30 cellular contexts compared by ENCODE assay signal in genomic region chr6:155384343-155384742, GRCh38.
"Had no signal": no experiment of that assay in that cellular context is flagged by ENCODE, and none has a peak within 500 bp of the region (broad histone marks: within the 10 kb centered on the region; RNA-seq: fewer than 3 reads in every experiment).

No MANE protein-coding gene starts in this region.

- H3K9me3 ChIP-seq: adrenal gland, body of pancreas, colonic mucosa, esophagus squamous epithelium, gastroesophageal sphincter had no signal

- H3K27me3 ChIP-seq: adrenal gland, body of pancreas, breast epithelium, cardiac muscle cell, colonic mucosa, esophagus squamous epithelium, gastroesophageal sphincter had no signal

- H3K36me3 Mint-ChIP-seq: activated naive CD4-positive, alpha-beta T cell treated with anti-CD3 and anti-CD28 coated beads, Interleukin-2, amount 50 U/mL, for 24 hours; activated naive CD8-positive, alpha-beta T cell treated with anti-CD3 and anti-CD28 coated beads for 36 hours had no signal

- H3K4me3 ChIP-seq: adrenal gland, body of pancreas, breast epithelium, cardiac muscle cell, colonic mucosa, esophagus squamous epithelium, gastroesophageal sphincter had no signal

- H3K27ac Mint-ChIP-seq: activated CD4-positive, alpha-beta memory T cell treated with anti-CD3 and anti-CD28 coated beads, Interleukin-2, amount 10 ng/mL, durations not matched to agents 7 days and 5 days; activated CD4-positive, alpha-beta T cell treated with anti-CD3 and anti-CD28 coated beads for 36 hours; activated CD4-positive, alpha-beta T cell treated with anti-CD3 and anti-CD28 coated beads, Interleukin-2, amount 10 ng/mL, durations not matched to agents 7 days and 5 days; activated naive CD4-positive, alpha-beta T cell treated with anti-CD3 and anti-CD28 coated beads, Interleukin-2, amount 50 U/mL, for 24 hours; activated naive CD8-positive, alpha-beta T cell treated with anti-CD3 and anti-CD28 coated beads for 36 hours; activated naive CD8-positive, alpha-beta T cell treated with anti-CD3 and anti-CD28 coated beads, Interleukin-2, amount 50 U/mL, for 24 hours; activated T-cell treated with anti-CD3 and anti-CD28 coated beads, Interleukin-2, amount 50 U/mL, for 24 hours; activated T-cell treated with anti-CD3 and anti-CD28 coated beads, Interleukin-2, amount 50 U/mL, for 72 hours had no signal

- DNase-seq: activated CD4-positive, alpha-beta memory T cell treated with anti-CD3 and anti-CD28 coated beads, Interleukin-2, amount 10 ng/mL, durations not matched to agents 7 days and 5 days; activated CD4-positive, alpha-beta T cell treated with anti-CD3 and anti-CD28 coated beads for 36 hours; activated CD4-positive, alpha-beta T cell treated with anti-CD3 and anti-CD28 coated beads, Interleukin-2, amount 10 ng/mL, durations not matched to agents 7 days and 5 days; activated CD4-positive, alpha-beta T cell treated with anti-CD3 and anti-CD28 coated beads, Interleukin-2, amount 50 U/mL, for 4 hours; activated CD4-positive, CD25-positive, alpha-beta regulatory T cell; activated CD4-positive, CD25-positive, alpha-beta regulatory T cell treated with anti-CD3 and anti-CD28 coated beads, Interleukin-2, amount 50 U/mL, for 72 hours; activated CD8-positive, alpha-beta memory T cell treated with anti-CD3 and anti-CD28 coated beads, Interleukin-2, amount 50 U/mL, for 48 hours; activated gamma-delta T cell; activated naive CD4-positive, alpha-beta T cell treated with Interleukin-2 at 50 U/mL for 16 hours; activated naive CD8-positive, alpha-beta T cell treated with anti-CD3 and anti-CD28 coated beads for 36 hours; activated naive CD8-positive, alpha-beta T cell treated with anti-CD3 and anti-CD28 coated beads, Interleukin-2, amount 50 U/mL, for 24 hours; activated T-cell treated with anti-CD3 and anti-CD28 coated beads for 4 hours; activated T-cell treated with anti-CD3 and anti-CD28 coated beads, Interleukin-2, amount 50 U/mL, for 24 hours; activated T-cell treated with anti-CD3 and anti-CD28 coated beads, Interleukin-2, amount 50 U/mL, for 72 hours; adrenal gland; amygdala; aorta; body of pancreas; central memory CD4-positive, alpha-beta T cell; cerebellar nuclear complex; colonic mucosa; effector CD8-positive, alpha-beta T cell; esophagus squamous epithelium; foreskin melanocyte; T-helper 2 cell had no signal

- H3K4me1 ChIP-seq: adrenal gland, body of pancreas, breast epithelium, colonic mucosa, esophagus squamous epithelium, gastroesophageal sphincter had no signal

- ATAC-seq: activated CD4-positive, alpha-beta T cell treated with anti-CD3 and anti-CD28 coated beads for 36 hours; activated naive CD8-positive, alpha-beta T cell treated with anti-CD3 and anti-CD28 coated beads, Interleukin-2, amount 50 U/mL, for 24 hours; activated T-cell treated with anti-CD3 and anti-CD28 coated beads, Interleukin-2, amount 50 U/mL, for 72 hours; body of pancreas; gastroesophageal sphincter had no signal

- H3K36me3 ChIP-seq: adrenal gland, breast epithelium, cardiac muscle cell, colonic mucosa, esophagus squamous epithelium, gastroesophageal sphincter had no signal

- H3K9me3 Mint-ChIP-seq: activated CD4-positive, alpha-beta memory T cell treated with anti-CD3 and anti-CD28 coated beads, Interleukin-2, amount 10 ng/mL, durations not matched to agents 7 days and 5 days; activated T-cell treated with anti-CD3 and anti-CD28 coated beads, Interleukin-2, amount 50 U/mL, for 24 hours had no signal

- H3K4me3 Mint-ChIP-seq: activated CD4-positive, alpha-beta memory T cell treated with anti-CD3 and anti-CD28 coated beads, Interleukin-2, amount 10 ng/mL, durations not matched to agents 7 days and 5 days; activated CD4-positive, alpha-beta T cell treated with anti-CD3 and anti-CD28 coated beads for 36 hours; activated CD4-positive, alpha-beta T cell treated with anti-CD3 and anti-CD28 coated beads, Interleukin-2, amount 10 ng/mL, durations not matched to agents 7 days and 5 days; activated naive CD4-positive, alpha-beta T cell treated with anti-CD3 and anti-CD28 coated beads, Interleukin-2, amount 50 U/mL, for 24 hours; activated naive CD8-positive, alpha-beta T cell treated with anti-CD3 and anti-CD28 coated beads for 36 hours; activated naive CD8-positive, alpha-beta T cell treated with anti-CD3 and anti-CD28 coated beads, Interleukin-2, amount 50 U/mL, for 24 hours; activated T-cell treated with anti-CD3 and anti-CD28 coated beads, Interleukin-2, amount 50 U/mL, for 24 hours; activated T-cell treated with anti-CD3 and anti-CD28 coated beads, Interleukin-2, amount 50 U/mL, for 72 hours had no signal

- H3K4me1 Mint-ChIP-seq: activated CD4-positive, alpha-beta T cell treated with anti-CD3 and anti-CD28 coated beads, Interleukin-2, amount 10 ng/mL, durations not matched to agents 7 days and 5 days had no signal

- H3K27ac ChIP-seq: adrenal gland, body of pancreas, breast epithelium, cardiac muscle cell, colonic mucosa, epithelial cell of prostate, esophagus squamous epithelium, gastroesophageal sphincter had no signal

- H3K27me3 Mint-ChIP-seq: activated CD4-positive, alpha-beta memory T cell treated with anti-CD3 and anti-CD28 coated beads, Interleukin-2, amount 10 ng/mL, durations not matched to agents 7 days and 5 days; activated CD4-positive, alpha-beta T cell treated with anti-CD3 and anti-CD28 coated beads for 36 hours; activated CD4-positive, alpha-beta T cell treated with anti-CD3 and anti-CD28 coated beads, Interleukin-2, amount 10 ng/mL, durations not matched to agents 7 days and 5 days; activated naive CD4-positive, alpha-beta T cell treated with anti-CD3 and anti-CD28 coated beads, Interleukin-2, amount 50 U/mL, for 24 hours; activated naive CD8-positive, alpha-beta T cell treated with anti-CD3 and anti-CD28 coated beads for 36 hours; activated naive CD8-positive, alpha-beta T cell treated with anti-CD3 and anti-CD28 coated beads, Interleukin-2, amount 50 U/mL, for 24 hours; activated T-cell treated with anti-CD3 and anti-CD28 coated beads, Interleukin-2, amount 50 U/mL, for 24 hours had no signal
